ENCODE assay signal across 8 cellular contexts in the genomic region with DNA sequence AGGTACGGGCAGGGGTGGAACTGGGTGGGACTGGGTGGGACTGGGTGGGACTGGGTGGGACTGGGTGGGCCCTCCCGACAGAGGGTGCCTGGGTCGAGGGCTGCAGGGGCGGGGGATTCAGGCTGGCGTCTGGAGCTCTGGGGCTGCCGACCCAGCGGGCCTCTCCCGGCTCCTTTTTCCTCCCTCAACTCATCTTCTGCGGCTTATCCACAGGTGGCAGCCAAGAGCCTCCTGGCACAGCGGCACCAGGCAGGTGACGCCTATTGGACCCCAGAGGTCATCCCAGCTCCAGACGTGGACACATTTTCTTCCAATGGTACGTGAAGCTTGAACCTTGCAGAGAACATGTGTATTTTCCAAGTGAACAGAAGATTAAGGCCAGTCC. TPM values are rescaled to one million over a fixed set of nuclear protein-coding genes. Genes with fewer than 3 reads are reported as not detected.
DNase-seq lines count a peak whose midpoint lies in the region; ATAC-seq and TF ChIP-seq lines count a peak whose summit lies in the region.

No MANE protein-coding gene starts in this region.

- H3K9me3 ChIP-seq in ascending aorta, result peaks cover 16 to 78% of the 10 kb centered on the region in 2 donors
- H3K9me3 ChIP-seq in iPS DF 6.9 (ENCODE audit: control insufficient read depth, insufficient read depth, low read length), result no peaks in the 10 kb centered on the region
- peaks cover 12 to 31% (median 25%) of the 10 kb centered on the region in 3 donors for H3K9me3 ChIP-seq in skeletal muscle tissue (ENCODE audit: control insufficient read depth in 3 of 3, low read length in 3 of 3)

- ATAC-seq in HG03280 (IDR thresholded peaks at IDR 0.05; ENCODE audit: unreplicated experiment) (no peak), GM18861 (IDR thresholded peaks at IDR 0.05; ENCODE audit: unreplicated experiment) (no peak), HG02870 (IDR thresholded peaks at IDR 0.05; ENCODE audit: unreplicated experiment) (no peak)

- H3K27ac ChIP-seq in ascending aorta (peak overlapping the region; percentile 42 to 76), iPS DF 6.9 (ENCODE audit: low read length) (no peak overlapping the region), skeletal muscle tissue (ENCODE audit: low read depth, low read length) (no peak overlapping the region)

- WGBS in iPS DF 6.9 (ENCODE audit: insufficient coverage, insufficient read length), result no CpG with 5 or more reads among the region's 13 CpGs

- intact Hi-C loops in ascending aorta (cut with DNase I), result no loop called here

- peaks cover 0 to 5% of the 10 kb centered on the region in 2 donors for H3K4me1 ChIP-seq in ascending aorta
- H3K4me1 ChIP-seq in iPS DF 6.9 (ENCODE audit: control insufficient read depth, insufficient read depth, low read length), result peaks cover 2% of the 10 kb centered on the region; the same call in 1 of the 2 replicates
- H3K4me1 ChIP-seq in skeletal muscle tissue (ENCODE audit: control insufficient read depth in 3 of 3, insufficient read depth in 3 of 3, low read length in 3 of 3), result peaks cover 8 to 17% (median 9%) of the 10 kb centered on the region in 3 donors

- TF ChIP-seq CTCF in ascending aorta (IDR thresholded peaks at IDR 0.05), result no peak

- DNase-seq in ELR (ENCODE audit: low read depth), result peak; percentile 55
- DNase-seq in NAMALWA (ENCODE audit: low spot score), result peak; percentile 38
- DNase-seq in ascending aorta (ENCODE audit: low spot score in 2 of 2), result no peak
- no peak for DNase-seq in iPS DF 6.9 (ENCODE audit: low read depth, low spot score)

- peak overlapping the region in 1 of 3 donors; percentile 80 for H3K9ac ChIP-seq in skeletal muscle tissue (ENCODE audit: low read depth in 1 of 3, low read length in 3 of 3)

- no peaks in the 10 kb centered on the region for H3K27me3 ChIP-seq in ascending aorta
- H3K27me3 ChIP-seq in iPS DF 6.9 (ENCODE audit: control insufficient read depth, insufficient read depth, low read length), result no peaks in the 10 kb centered on the region
- H3K27me3 ChIP-seq in skeletal muscle tissue (ENCODE audit: control insufficient read depth in 3 of 3, insufficient read depth in 3 of 3, low read length in 3 of 3), result no peaks in the 10 kb centered on the region

- H3K36me3 ChIP-seq in ascending aorta (peaks cover 29 to 46% of the 10 kb centered on the region in 2 donors), iPS DF 6.9 (ENCODE audit: control insufficient read depth, insufficient read depth, low read length) (peaks cover 19% of the 10 kb centered on the region), skeletal muscle tissue (ENCODE audit: control insufficient read depth in 3 of 3, insufficient read depth in 3 of 3, low read length in 3 of 3) (peaks cover 33 to 43% (median 39%) of the 10 kb centered on the region in 3 donors)

- H3K4me3 ChIP-seq in ascending aorta (peak overlapping the region; percentile 69 to 73), iPS DF 6.9 (ENCODE audit: low read length) (peak overlapping the region; percentile 81), skeletal muscle tissue (ENCODE audit: low read length in 3 of 3) (peak overlapping the region; percentile 80 to 89 (median 81))

RNA-seq across cellular contexts. Expression of a gene that starts 0.5 kb away (rescaled TPM):
- total RNA-seq in ascending aorta (3.9 TPM), skeletal muscle tissue (26.1 TPM)

RNA-seq across cellular contexts. Expression of a gene that starts 46.4 kb away (rescaled TPM):
- 14.7 TPM for total RNA-seq in ascending aorta
- total RNA-seq in skeletal muscle tissue, result 11.0 TPM

RNA-seq across cellular contexts. Expression of a gene that starts 49.5 kb away (rescaled TPM):
- total RNA-seq in ascending aorta (6.0 TPM), skeletal muscle tissue (6.3 TPM)

Comparison
In these comparisons a context has a peak if more than half of its experiments do, and no peak if none do; other contexts are left out.
1. DNase-seq: peak in ELR (single experiment) and NAMALWA (single experiment); none in ascending aorta (0 of 2) and iPS DF 6.9 (single experiment).
2. H3K27ac ChIP-seq: peak in ascending aorta (2 of 2); none in iPS DF 6.9 (single experiment) and skeletal muscle tissue (single experiment).
3. Peak in every context shown above with its lines, with median percentiles within 50 percentile points of each other: H3K4me3 ChIP-seq.